ENCODE assay signal across 23 cellular contexts in the genomic region with DNA sequence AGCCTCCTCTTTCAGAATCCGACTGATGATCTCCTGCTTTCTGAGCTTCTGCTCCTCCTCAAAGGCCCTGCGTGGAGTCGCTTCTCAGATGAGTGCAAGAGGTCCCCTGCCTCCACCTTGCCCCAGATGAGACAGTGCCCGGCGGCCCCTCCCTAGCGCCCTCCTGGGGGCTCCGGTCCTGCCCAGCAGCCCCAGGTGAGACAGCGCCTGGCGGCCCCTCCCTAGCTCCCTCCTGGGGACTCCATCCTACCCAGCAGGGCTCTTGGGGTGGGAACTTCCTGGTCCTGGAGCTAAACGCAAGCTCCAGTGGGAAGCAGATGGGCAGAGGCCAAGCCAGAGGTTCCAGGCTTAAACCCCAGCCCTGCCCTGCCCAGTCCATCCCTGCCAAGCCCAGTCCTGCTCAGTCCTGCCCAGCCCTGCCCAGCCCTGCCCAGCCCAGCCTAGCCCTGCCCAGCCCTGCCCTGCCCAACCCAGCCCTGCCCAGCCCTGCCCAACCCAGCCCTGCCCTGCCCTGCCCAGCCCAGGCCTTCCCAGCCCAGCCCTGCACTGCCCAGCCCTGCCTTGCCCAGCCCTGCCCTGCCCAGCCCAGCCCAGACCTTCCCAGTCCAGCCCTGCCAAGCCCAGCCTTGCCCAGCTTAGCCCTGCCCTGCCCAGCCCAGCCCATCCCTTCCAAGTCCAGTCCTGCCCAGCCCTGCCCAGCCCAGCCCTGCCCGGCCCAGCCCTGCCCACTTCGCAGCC. TPM values are rescaled to one million over a fixed set of nuclear protein-coding genes. Genes with fewer than 3 reads are reported as not detected.
"Had no signal": no experiment of that assay in that cellular context is flagged by ENCODE, and none has a peak within 500 bp of the region (broad histone marks: within the 10 kb centered on the region; RNA-seq: fewer than 3 reads in every experiment).

No MANE protein-coding gene starts in this region.

- H3K9me3 Mint-ChIP-seq: activated T-helper 17 cell treated with anti-CD3 and anti-CD28 coated beads, Interleukin-2, amount 50 U/mL, for 72 hours; effector memory CD8-positive, alpha-beta T cell; natural killer cell treated with Interleukin-12 subunit alpha and Interleukin-12 subunit beta and Interleukin-15 and Interleukin-18, amount 100 ng/mL, for 72 hours; type B pancreatic cell had no signal

- H3K36me3 Mint-ChIP-seq: natural killer cell treated with Interleukin-12 subunit alpha and Interleukin-12 subunit beta and Interleukin-15 and Interleukin-18, amount 100 ng/mL, for 72 hours; type B pancreatic cell had no signal

- FAIRE-seq: islet of Langerhans, small intestine had no signal

- DNase-seq: activated CD4-positive, alpha-beta T cell treated with anti-CD3 and anti-CD28 coated beads, Interleukin-2, amount 50 U/mL, for 1 hour; activated naive CD4-positive, alpha-beta T cell treated with Interleukin-2 at 50 U/mL for 16 hours; aorta; dermis blood vessel endothelial cell; effector memory CD8-positive, alpha-beta T cell; mesendoderm; occipital lobe; small intestine; stimulated activated CD4-positive, alpha-beta T cell treated with anti-CD3 and anti-CD28 coated beads, Interleukin-4, amount 100 ng/mL, for 4 hours; stimulated activated CD8-positive, alpha-beta memory T cell treated with anti-CD3 and anti-CD28 coated beads, Interleukin-4, amount 100 ng/mL, for 48 hours; stimulated activated naive CD4-positive, alpha-beta T cell treated with Interleukin-2 at 50 U/mL for 16 hours; substantia nigra; T-helper 9 cell had no signal

- H3K4me3 Mint-ChIP-seq: activated T-helper 17 cell treated with anti-CD3 and anti-CD28 coated beads, Interleukin-2, amount 50 U/mL, for 72 hours; effector memory CD8-positive, alpha-beta T cell; natural killer cell treated with Interleukin-12 subunit alpha and Interleukin-12 subunit beta and Interleukin-15 and Interleukin-18, amount 100 ng/mL, for 72 hours; type B pancreatic cell had no signal

- ATAC-seq: activated CD4-positive, CD25-positive, alpha-beta regulatory T cell treated with anti-CD3 and anti-CD28 coated beads, Interleukin-2, amount 50 U/mL, for 24 hours; activated T-helper 17 cell treated with anti-CD3 and anti-CD28 coated beads, Interleukin-2, amount 50 U/mL, for 72 hours; effector memory CD8-positive, alpha-beta T cell; natural killer cell treated with Interleukin-12 subunit alpha and Interleukin-12 subunit beta and Interleukin-15 and Interleukin-18, amount 100 ng/mL, for 72 hours had no signal

- H3K27ac Mint-ChIP-seq: activated T-helper 17 cell treated with anti-CD3 and anti-CD28 coated beads, Interleukin-2, amount 50 U/mL, for 72 hours; effector memory CD8-positive, alpha-beta T cell; natural killer cell treated with Interleukin-12 subunit alpha and Interleukin-12 subunit beta and Interleukin-15 and Interleukin-18, amount 100 ng/mL, for 72 hours; type B pancreatic cell had no signal

- H3K4me1 Mint-ChIP-seq: activated T-helper 17 cell treated with anti-CD3 and anti-CD28 coated beads, Interleukin-2, amount 50 U/mL, for 72 hours had no signal

RNA-seq across cellular contexts. Expression of gene CFAP74, which starts 34.6 kb away (rescaled TPM):
- total RNA-seq: activated CD8-positive, alpha-beta memory T cell treated with anti-CD3 and anti-CD28 coated beads for 36 hours; activated T-helper 17 cell treated with anti-CD3 and anti-CD28 coated beads, Interleukin-2, amount 50 U/mL, for 72 hours; chondrocyte; dermis blood vessel endothelial cell; epithelial cell of proximal tubule; natural killer cell treated with Interleukin-12 subunit alpha and Interleukin-12 subunit beta and Interleukin-15 and Interleukin-18, amount 100 ng/mL, for 72 hours; posterior vena cava; right cardiac atrium had no signal
- polyA plus RNA-seq: aorta had no signal

RNA-seq across cellular contexts. Expression of gene TMEM52, which starts 49.9 kb away (rescaled TPM):
- total RNA-seq: aorta, dermis blood vessel endothelial cell, posterior vena cava had no signal

RNA-seq across cellular contexts. Expression of gene GABRD, which starts 50.2 kb away (rescaled TPM):
- total RNA-seq: activated CD8-positive, alpha-beta memory T cell treated with anti-CD3 and anti-CD28 coated beads for 36 hours; activated T-helper 17 cell treated with anti-CD3 and anti-CD28 coated beads, Interleukin-2, amount 50 U/mL, for 72 hours; chondrocyte; epithelial cell of proximal tubule; natural killer cell treated with Interleukin-12 subunit alpha and Interleukin-12 subunit beta and Interleukin-15 and Interleukin-18, amount 100 ng/mL, for 72 hours had no signal
- polyA plus RNA-seq: aorta had no signal

RNA-seq across cellular contexts. Expression of gene CALML6, which starts 53.9 kb away (rescaled TPM):
- total RNA-seq: epithelial cell of proximal tubule, occipital lobe had no signal
